Comparison of ENCODE assay signal across 12 cellular contexts in the genomic region with DNA sequence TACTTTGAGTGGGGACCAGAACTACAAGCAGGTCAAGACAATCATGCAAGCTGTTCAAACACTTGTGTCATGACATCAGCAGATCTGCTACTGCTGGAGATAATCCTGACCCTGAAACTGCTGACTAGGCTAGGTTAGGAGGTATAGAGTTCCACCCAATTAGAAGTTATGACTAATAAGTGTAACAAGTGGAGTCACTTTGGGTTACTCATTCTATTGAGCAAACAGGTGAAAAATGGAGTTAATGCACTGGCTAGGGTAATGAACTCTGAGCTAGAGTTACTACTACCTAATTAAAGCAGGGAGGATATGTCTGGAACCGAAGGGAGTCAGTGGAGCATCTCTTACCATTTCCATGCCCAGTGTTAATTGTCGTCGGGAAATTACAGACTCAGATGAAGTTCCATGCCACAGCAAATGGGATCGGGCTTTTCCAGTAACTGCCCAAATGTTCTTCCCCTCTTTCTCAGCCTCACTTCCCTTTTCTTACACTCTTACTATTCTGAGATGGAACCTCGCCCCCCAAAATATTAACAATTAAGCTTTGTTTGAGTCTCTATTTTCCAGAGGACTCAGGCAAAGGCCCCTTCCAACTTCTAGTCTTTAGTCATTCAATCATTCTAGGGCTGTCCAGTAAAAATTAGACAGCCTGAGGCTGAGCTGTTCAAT. TPM values are rescaled to one million over a fixed set of nuclear protein-coding genes. Genes with fewer than 3 reads are reported as not detected.
DNase-seq lines count a peak whose midpoint lies in the region; ATAC-seq and TF ChIP-seq lines count a peak whose summit lies in the region.
"Had no signal": no experiment of that assay in that cellular context is flagged by ENCODE, and none has a peak within 500 bp of the region (broad histone marks: within the 10 kb centered on the region; RNA-seq: fewer than 3 reads in every experiment).

No MANE protein-coding gene starts in this region.

- H3K27ac ChIP-seq in esophagus (ENCODE audit: low read depth in 2 of 2, low read length in 1 of 2) (peak overlapping the region; percentile 53 to 68), smooth muscle cell (ENCODE audit: low read depth) (peak overlapping the region; percentile 14)
- H3K27ac ChIP-seq: dorsolateral prefrontal cortex had no signal

- H4K20me1 ChIP-seq in smooth muscle cell (ENCODE audit: low read depth): no peaks in the 10 kb centered on the region

- no peaks in the 10 kb centered on the region for H3F3A ChIP-seq in smooth muscle cell (ENCODE audit: low read depth)

- no peak overlapping the region for H3K4me2 ChIP-seq in smooth muscle cell

- peak; percentile 94 to 98 for ATAC-seq in activated CD4-positive, CD25-positive, alpha-beta regulatory T cell treated with anti-CD3 and anti-CD28 coated beads, Interleukin-2, amount 50 U/mL, for 24 hours
- ATAC-seq in HG03442 (IDR thresholded peaks at IDR 0.05; ENCODE audit: unreplicated experiment): peak; percentile 61
- ATAC-seq in activated CD8-positive, alpha-beta memory T cell treated with anti-CD3 and anti-CD28 coated beads, Interleukin-2, amount 10 ng/mL, durations not matched to agents 7 days and 5 days: no peak

- H3K27me3 ChIP-seq in esophagus (ENCODE audit: control insufficient read depth in 1 of 2, insufficient read depth in 2 of 2, low read length in 2 of 2) (no peaks in the 10 kb centered on the region), smooth muscle cell (ENCODE audit: low read depth) (no peaks in the 10 kb centered on the region)
- H3K27me3 ChIP-seq: dorsolateral prefrontal cortex had no signal

- no peaks in the 10 kb centered on the region for H3K36me3 ChIP-seq in esophagus (ENCODE audit: control insufficient read depth in 2 of 2, insufficient read depth in 2 of 2, low read length in 1 of 2)
- no peaks in the 10 kb centered on the region for H3K36me3 ChIP-seq in smooth muscle cell (ENCODE audit: low read depth)

- DNase-seq in activated CD4-positive, CD25-positive, alpha-beta regulatory T cell treated with anti-CD3 and anti-CD28 coated beads, Interleukin-2, amount 50 U/mL, for 72 hours: no peak
- DNase-seq in smooth muscle cell (lab: John Stamatoyannopoulos, UW; ENCODE audit: unreplicated experiment): no peak
- no peak for DNase-seq in T-helper 2 cell treated with Interferon-gamma antibody and Interleukin-4, amounts not matched to agents 5 μg/mL and 100 μg/mL, for 36 hours (ENCODE audit: low spot score)
- no peak for DNase-seq in activated CD8-positive, alpha-beta memory T cell treated with anti-CD3 and anti-CD28 coated beads, Interleukin-2, amount 10 ng/mL, durations not matched to agents 7 days and 5 days
- DNase-seq in SW480 (ENCODE audit: low spot score): no peak
- DNase-seq: activated T-cell treated with anti-CD3 and anti-CD28 coated beads, Interleukin-2, amount 50 U/mL, for 24 hours; dorsolateral prefrontal cortex; Karpas-422; midbrain had no signal

- no peaks in the 10 kb centered on the region for H3K9me3 Mint-ChIP-seq in T-helper 2 cell treated with Interferon-gamma antibody and Interleukin-4, amounts not matched to agents 5 μg/mL and 100 μg/mL, for 36 hours
- H3K9me3 Mint-ChIP-seq in activated CD8-positive, alpha-beta memory T cell treated with anti-CD3 and anti-CD28 coated beads, Interleukin-2, amount 10 ng/mL, durations not matched to agents 7 days and 5 days (ENCODE audit: low read depth): no peaks in the 10 kb centered on the region
- H3K9me3 Mint-ChIP-seq: activated T-cell treated with anti-CD3 and anti-CD28 coated beads, Interleukin-2, amount 50 U/mL, for 24 hours had no signal

- no peak overlapping the region for H3K4me3 Mint-ChIP-seq in T-helper 2 cell treated with Interferon-gamma antibody and Interleukin-4, amounts not matched to agents 5 μg/mL and 100 μg/mL, for 36 hours
- no peak overlapping the region for H3K4me3 Mint-ChIP-seq in activated CD8-positive, alpha-beta memory T cell treated with anti-CD3 and anti-CD28 coated beads, Interleukin-2, amount 10 ng/mL, durations not matched to agents 7 days and 5 days
- H3K4me3 Mint-ChIP-seq: activated T-cell treated with anti-CD3 and anti-CD28 coated beads, Interleukin-2, amount 50 U/mL, for 24 hours had no signal

- no peaks in the 10 kb centered on the region for H3K9me3 ChIP-seq in esophagus (ENCODE audit: control insufficient read depth in 2 of 2, insufficient read depth in 1 of 2, low read depth in 1 of 2, low read length in 1 of 2)
- H3K9me3 ChIP-seq in smooth muscle cell (replicated peaks; ENCODE audit: low read depth): no peaks in the 10 kb centered on the region

- CTCF ChIA-PET in activated CD8-positive, alpha-beta memory T cell treated with anti-CD3 and anti-CD28 coated beads, Interleukin-2, amount 10 ng/mL, durations not matched to agents 7 days and 5 days (lab: Charles Lee): no interaction called here

- H3K4me1 ChIP-seq in esophagus (ENCODE audit: control insufficient read depth in 2 of 2, insufficient read depth in 2 of 2, low read length in 1 of 2): peaks cover 0 to 3% of the 10 kb centered on the region in 2 donors
- no peaks in the 10 kb centered on the region for H3K4me1 ChIP-seq in smooth muscle cell (ENCODE audit: low read depth)

- H3K27ac Mint-ChIP-seq in T-helper 2 cell treated with Interferon-gamma antibody and Interleukin-4, amounts not matched to agents 5 μg/mL and 100 μg/mL, for 36 hours: no peak overlapping the region
- H3K27ac Mint-ChIP-seq in activated CD8-positive, alpha-beta memory T cell treated with anti-CD3 and anti-CD28 coated beads, Interleukin-2, amount 10 ng/mL, durations not matched to agents 7 days and 5 days: no peak overlapping the region
- H3K27ac Mint-ChIP-seq: activated T-cell treated with anti-CD3 and anti-CD28 coated beads, Interleukin-2, amount 50 U/mL, for 24 hours had no signal

- H3K4me1 Mint-ChIP-seq in T-helper 2 cell treated with Interferon-gamma antibody and Interleukin-4, amounts not matched to agents 5 μg/mL and 100 μg/mL, for 36 hours (ENCODE audit: low read depth): no peaks in the 10 kb centered on the region
- H3K4me1 Mint-ChIP-seq in activated CD8-positive, alpha-beta memory T cell treated with anti-CD3 and anti-CD28 coated beads, Interleukin-2, amount 10 ng/mL, durations not matched to agents 7 days and 5 days: no peaks in the 10 kb centered on the region

- no peaks in the 10 kb centered on the region for H3K36me3 Mint-ChIP-seq in T-helper 2 cell treated with Interferon-gamma antibody and Interleukin-4, amounts not matched to agents 5 μg/mL and 100 μg/mL, for 36 hours (ENCODE audit: low read depth)
- H3K36me3 Mint-ChIP-seq in activated CD8-positive, alpha-beta memory T cell treated with anti-CD3 and anti-CD28 coated beads, Interleukin-2, amount 10 ng/mL, durations not matched to agents 7 days and 5 days: no peaks in the 10 kb centered on the region

- H3K79me2 ChIP-seq in smooth muscle cell (ENCODE audit: low read depth): no peaks in the 10 kb centered on the region

- H3K4me3 ChIP-seq in esophagus (ENCODE audit: low read depth in 1 of 2, low read length in 2 of 2): no peak overlapping the region
- H3K4me3 ChIP-seq in smooth muscle cell: no peak overlapping the region
- H3K4me3 ChIP-seq: dorsolateral prefrontal cortex had no signal

- no peak for TF ChIP-seq CTCF in smooth muscle cell (IDR thresholded peaks at IDR 0.05; ENCODE audit: borderline replicate concordance, insufficient read depth, poor library complexity, severe bottlenecking)

- no peak overlapping the region for H3K9ac ChIP-seq in smooth muscle cell (ENCODE audit: low read depth)

- WGBS in esophagus, 2 donors: 74 to 79% methylated on average over 5 of the region's 5 CpGs
- WGBS in smooth muscle cell (ENCODE audit: low lambda C conversion rate): 75% methylated on average over 5 of the region's 5 CpGs

- H2AFZ ChIP-seq in smooth muscle cell (ENCODE audit: low read depth): no peak overlapping the region

- peaks cover 12% of the 10 kb centered on the region for H3K27me3 Mint-ChIP-seq in T-helper 2 cell treated with Interferon-gamma antibody and Interleukin-4, amounts not matched to agents 5 μg/mL and 100 μg/mL, for 36 hours (ENCODE audit: low read depth)
- H3K27me3 Mint-ChIP-seq in activated CD8-positive, alpha-beta memory T cell treated with anti-CD3 and anti-CD28 coated beads, Interleukin-2, amount 10 ng/mL, durations not matched to agents 7 days and 5 days: peaks cover 8% of the 10 kb centered on the region
- H3K27me3 Mint-ChIP-seq: activated T-cell treated with anti-CD3 and anti-CD28 coated beads, Interleukin-2, amount 50 U/mL, for 24 hours had no signal

RNA-seq across cellular contexts. Expression of a gene that starts 19.8 kb away (rescaled TPM):
- polyA plus RNA-seq in esophagus: 1 to 10 TPM; 4.3 to 4.7 TPM
- total RNA-seq in smooth muscle cell: 99.9 and 137 TPM in 2 replicates
- 54.0 and 58.1 TPM in 2 replicates for polyA plus RNA-seq in smooth muscle cell
- total RNA-seq in activated CD8-positive, alpha-beta memory T cell treated with anti-CD3 and anti-CD28 coated beads, Interleukin-2, amount 10 ng/mL, durations not matched to agents 7 days and 5 days: 10 to 100 TPM; 12.1 to 16.5 TPM

RNA-seq across cellular contexts. Expression of a gene that starts 46.7 kb away (rescaled TPM):
- polyA plus RNA-seq in esophagus (100 to 1,000 TPM; 185 to 218 TPM), smooth muscle cell (305 and 322 TPM in 2 replicates)
- 680 and 703 TPM in 2 replicates for total RNA-seq in smooth muscle cell
- 100 to 1,000 TPM; 357 to 421 TPM for total RNA-seq in activated CD8-positive, alpha-beta memory T cell treated with anti-CD3 and anti-CD28 coated beads, Interleukin-2, amount 10 ng/mL, durations not matched to agents 7 days and 5 days
